ENCODE assay signal across 18 cellular contexts in the genomic region with DNA sequence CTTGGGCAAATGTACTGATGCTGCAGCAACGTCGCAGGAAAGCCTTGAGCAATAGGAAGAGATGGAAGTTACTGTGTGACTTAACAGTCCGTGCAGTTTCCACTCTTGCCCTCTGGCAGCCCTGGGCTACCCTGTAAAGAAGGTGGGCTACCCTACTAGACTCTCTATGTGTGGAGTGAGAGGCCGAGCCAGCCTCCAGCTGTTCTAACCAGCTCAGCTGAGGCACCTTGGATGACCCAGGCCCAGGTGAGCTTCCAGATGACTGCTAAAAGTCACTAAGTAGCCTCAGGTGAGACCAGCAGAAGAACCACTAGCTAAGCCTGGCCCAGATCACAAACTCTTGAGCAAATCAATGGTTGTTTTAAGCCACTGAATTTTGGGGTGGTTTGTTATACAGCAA. TPM values are rescaled to one million over a fixed set of nuclear protein-coding genes. Genes with fewer than 3 reads are reported as not detected.
"Had no signal": no experiment of that assay in that cellular context is flagged by ENCODE, and none has a peak within 500 bp of the region (broad histone marks: within the 10 kb centered on the region; RNA-seq: fewer than 3 reads in every experiment).

No MANE protein-coding gene starts in this region.

- H3K4me3 Mint-ChIP-seq: immature natural killer cell, mesothelial cell of epicardium, natural killer cell, neural crest cell had no signal

- H3K4me3 ChIP-seq: colonic mucosa, smooth muscle cell, uterus had no signal

- DNase-seq: cerebellar nuclear complex; effector memory CD4-positive, alpha-beta T cell; foreskin keratinocyte; immature natural killer cell; mammary epithelial cell; natural killer cell; right cardiac atrium; stimulated activated CD4-positive, alpha-beta T cell treated with anti-CD3 and anti-CD28 coated beads, Interleukin-2, amount 100 ng/mL, for 48 hours; stimulated activated naive CD4-positive, alpha-beta T cell treated with Interleukin-2 at 50 U/mL for 16 hours; trophoblast cell; uterus had no signal

- ATAC-seq: foreskin keratinocyte, natural killer cell, right cardiac atrium had no signal

- FAIRE-seq: keratinocyte had no signal

- H3K4me1 ChIP-seq: colonic mucosa, foreskin keratinocyte, uterus had no signal

- H3K27ac Mint-ChIP-seq: immature natural killer cell, mesothelial cell of epicardium, natural killer cell had no signal

- H3K9me3 ChIP-seq: colonic mucosa had no signal

- H3K27me3 ChIP-seq: colonic mucosa, foreskin keratinocyte, uterus had no signal

- H3K4me2 ChIP-seq: smooth muscle cell had no signal

- H3K4me1 Mint-ChIP-seq: mesothelial cell of epicardium had no signal

- H3K36me3 ChIP-seq: colonic mucosa, uterus had no signal

- H3K27ac ChIP-seq: colonic mucosa, foreskin keratinocyte, uterus had no signal

RNA-seq across cellular contexts. Expression of a gene that starts 34.9 kb away (rescaled TPM):
- total RNA-seq: epithelial cell of proximal tubule, natural killer cell, osteocyte had no signal
- polyA plus RNA-seq: immature natural killer cell had no signal
